Comparison of ENCODE assay signal across 10 cellular contexts in genomic region chr7:4861673-4862072, GRCh38. TPM values are rescaled to one million over a fixed set of nuclear protein-coding genes. Genes with fewer than 3 reads are reported as not detected.
DNase-seq lines count a peak whose midpoint lies in the region; ATAC-seq, FAIRE-seq and TF ChIP-seq lines count a peak whose summit lies in the region.
"Had no signal": no experiment of that assay in that cellular context is flagged by ENCODE, and none has a peak within 500 bp of the region (broad histone marks: within the 10 kb centered on the region; RNA-seq: fewer than 3 reads in every experiment).

PAPOLB (minus strand) TSS chr7:4862030; CDS start chr7:4861810, 220 bp downstream.

- no peak for TF ChIP-seq CTCF in osteocyte (IDR thresholded peaks at IDR 0.05)

- peak within 1 kb of the TSS; percentile 29 for H3K9ac ChIP-seq in iPS-15b (ENCODE audit: low read depth, low read length)

- no peaks in the 10 kb centered on the region for H3K36me3 ChIP-seq in iPS-15b (ENCODE audit: control insufficient read depth, insufficient read depth, low read length)

- peaks cover 62% of the 10 kb centered on the region for H3K27me3 Mint-ChIP-seq in activated naive CD8-positive, alpha-beta T cell treated with anti-CD3 and anti-CD28 coated beads, Interleukin-2, amount 10 ng/mL, durations not matched to agents 7 days and 5 days
- peaks cover 26% of the 10 kb centered on the region for H3K27me3 Mint-ChIP-seq in osteocyte (ENCODE audit: unreplicated experiment)

- peak; percentile 63 for DNase-seq in activated naive CD8-positive, alpha-beta T cell treated with anti-CD3 and anti-CD28 coated beads, Interleukin-2, amount 10 ng/mL, durations not matched to agents 7 days and 5 days
- DNase-seq in stimulated activated effector memory CD8-positive, alpha-beta T cell treated with anti-CD3 and anti-CD28 coated beads, Interleukin-12 subunit alpha, Interleukin-12 subunit beta, amount 100 ng/mL, for 72 hours (ENCODE audit: low spot score in 2 of 2), result peak in 1 of 2 donors; percentile 43
- DNase-seq in RCC 7860 (ENCODE audit: low spot score) (no peak), osteocyte (ENCODE audit: extremely low spot score, unreplicated experiment) (no peak), RKO (ENCODE audit: low spot score) (no peak), NCI-H226 (no peak)
- DNase-seq: effector CD8-positive, alpha-beta T cell; NCI-H524 treated with DMSO at 0.1 percent for 48 hours had no signal

- H3K27ac Mint-ChIP-seq in activated naive CD8-positive, alpha-beta T cell treated with anti-CD3 and anti-CD28 coated beads, Interleukin-2, amount 10 ng/mL, durations not matched to agents 7 days and 5 days, result peak within 1 kb of the TSS; percentile 27
- peak within 1 kb of the TSS; percentile 54 for H3K27ac Mint-ChIP-seq in stimulated activated effector memory CD8-positive, alpha-beta T cell treated with anti-CD3 and anti-CD28 coated beads, Interleukin-12 subunit alpha, Interleukin-12 subunit beta, amount 100 ng/mL, for 72 hours
- no peak within 1 kb of the TSS for H3K27ac Mint-ChIP-seq in osteocyte (ENCODE audit: unreplicated experiment)

- no peaks in the 10 kb centered on the region for H3K9me3 ChIP-seq in iPS-15b (ENCODE audit: control insufficient read depth, insufficient read depth, low read length)

- TF ChIP-seq POLR2A in GM19099 (IDR thresholded peaks at IDR 0.05; ENCODE audit: extremely low read depth, insufficient read length, low read depth), result peak; percentile 37

- H3K4me1 ChIP-seq in iPS-15b (ENCODE audit: control insufficient read depth, insufficient read depth, low read length), result peaks cover 2% of the 10 kb centered on the region

- FAIRE-seq in RCC 7860 (lab: Jason Lieb, UNC), result no peak

- peaks cover 6% of the 10 kb centered on the region for H3K9me3 Mint-ChIP-seq in activated naive CD8-positive, alpha-beta T cell treated with anti-CD3 and anti-CD28 coated beads, Interleukin-2, amount 10 ng/mL, durations not matched to agents 7 days and 5 days
- H3K9me3 Mint-ChIP-seq in stimulated activated effector memory CD8-positive, alpha-beta T cell treated with anti-CD3 and anti-CD28 coated beads, Interleukin-12 subunit alpha, Interleukin-12 subunit beta, amount 100 ng/mL, for 72 hours, result peaks cover 5% of the 10 kb centered on the region
- H3K9me3 Mint-ChIP-seq in osteocyte (ENCODE audit: unreplicated experiment), result peaks cover 20% of the 10 kb centered on the region

- ATAC-seq in activated naive CD8-positive, alpha-beta T cell treated with anti-CD3 and anti-CD28 coated beads, Interleukin-2, amount 10 ng/mL, durations not matched to agents 7 days and 5 days (ENCODE audit: low read depth), result peak; percentile 67
- ATAC-seq in stimulated activated effector memory CD8-positive, alpha-beta T cell treated with anti-CD3 and anti-CD28 coated beads, Interleukin-12 subunit alpha, Interleukin-12 subunit beta, amount 100 ng/mL, for 72 hours, result peak; percentile 89

- peaks cover 28% of the 10 kb centered on the region for H3K27me3 ChIP-seq in iPS-15b (ENCODE audit: control insufficient read depth, insufficient read depth, low read length)

- POLR2A ChIA-PET in activated naive CD8-positive, alpha-beta T cell treated with anti-CD3 and anti-CD28 coated beads, Interleukin-2, amount 10 ng/mL, durations not matched to agents 7 days and 5 days (lab: Charles Lee), result no interaction called here

- peak within 1 kb of the TSS; percentile 58 for H3K4me3 Mint-ChIP-seq in activated naive CD8-positive, alpha-beta T cell treated with anti-CD3 and anti-CD28 coated beads, Interleukin-2, amount 10 ng/mL, durations not matched to agents 7 days and 5 days
- peak within 1 kb of the TSS; percentile 65 for H3K4me3 Mint-ChIP-seq in stimulated activated effector memory CD8-positive, alpha-beta T cell treated with anti-CD3 and anti-CD28 coated beads, Interleukin-12 subunit alpha, Interleukin-12 subunit beta, amount 100 ng/mL, for 72 hours
- no peak within 1 kb of the TSS for H3K4me3 Mint-ChIP-seq in osteocyte (ENCODE audit: unreplicated experiment)

- peaks cover 2% of the 10 kb centered on the region for H3K4me1 Mint-ChIP-seq in activated naive CD8-positive, alpha-beta T cell treated with anti-CD3 and anti-CD28 coated beads, Interleukin-2, amount 10 ng/mL, durations not matched to agents 7 days and 5 days
- peaks cover 6% of the 10 kb centered on the region for H3K4me1 Mint-ChIP-seq in stimulated activated effector memory CD8-positive, alpha-beta T cell treated with anti-CD3 and anti-CD28 coated beads, Interleukin-12 subunit alpha, Interleukin-12 subunit beta, amount 100 ng/mL, for 72 hours
- no peaks in the 10 kb centered on the region for H3K4me1 Mint-ChIP-seq in osteocyte (ENCODE audit: unreplicated experiment)

- no peaks in the 10 kb centered on the region for H3K36me3 Mint-ChIP-seq in activated naive CD8-positive, alpha-beta T cell treated with anti-CD3 and anti-CD28 coated beads, Interleukin-2, amount 10 ng/mL, durations not matched to agents 7 days and 5 days
- no peaks in the 10 kb centered on the region for H3K36me3 Mint-ChIP-seq in stimulated activated effector memory CD8-positive, alpha-beta T cell treated with anti-CD3 and anti-CD28 coated beads, Interleukin-12 subunit alpha, Interleukin-12 subunit beta, amount 100 ng/mL, for 72 hours
- H3K36me3 Mint-ChIP-seq in osteocyte (ENCODE audit: unreplicated experiment), result no peaks in the 10 kb centered on the region

- H3K4me3 ChIP-seq in iPS-15b (ENCODE audit: low read depth, low read length), result peak within 1 kb of the TSS; percentile 69

RNA-seq across cellular contexts. Expression of gene PAPOLB, which starts in this region (rescaled TPM):
- total RNA-seq in activated naive CD8-positive, alpha-beta T cell treated with anti-CD3 and anti-CD28 coated beads, Interleukin-2, amount 10 ng/mL, durations not matched to agents 7 days and 5 days, result not detected
- 0.10 and 0.13 TPM in 2 replicates for total RNA-seq in osteocyte

Comparison
In these comparisons a context has a peak if more than half of its experiments do, and no peak if none do; other contexts are left out.
1. Peak in DNase-seq and ATAC-seq in activated naive CD8-positive, alpha-beta T cell treated with anti-CD3 and anti-CD28 coated beads, Interleukin-2, amount 10 ng/mL, durations not matched to agents 7 days and 5 days; RNA of the gene not detected or under 1 TPM.